Comparison of ENCODE assay signal across 1 cellular context in the genomic region with DNA sequence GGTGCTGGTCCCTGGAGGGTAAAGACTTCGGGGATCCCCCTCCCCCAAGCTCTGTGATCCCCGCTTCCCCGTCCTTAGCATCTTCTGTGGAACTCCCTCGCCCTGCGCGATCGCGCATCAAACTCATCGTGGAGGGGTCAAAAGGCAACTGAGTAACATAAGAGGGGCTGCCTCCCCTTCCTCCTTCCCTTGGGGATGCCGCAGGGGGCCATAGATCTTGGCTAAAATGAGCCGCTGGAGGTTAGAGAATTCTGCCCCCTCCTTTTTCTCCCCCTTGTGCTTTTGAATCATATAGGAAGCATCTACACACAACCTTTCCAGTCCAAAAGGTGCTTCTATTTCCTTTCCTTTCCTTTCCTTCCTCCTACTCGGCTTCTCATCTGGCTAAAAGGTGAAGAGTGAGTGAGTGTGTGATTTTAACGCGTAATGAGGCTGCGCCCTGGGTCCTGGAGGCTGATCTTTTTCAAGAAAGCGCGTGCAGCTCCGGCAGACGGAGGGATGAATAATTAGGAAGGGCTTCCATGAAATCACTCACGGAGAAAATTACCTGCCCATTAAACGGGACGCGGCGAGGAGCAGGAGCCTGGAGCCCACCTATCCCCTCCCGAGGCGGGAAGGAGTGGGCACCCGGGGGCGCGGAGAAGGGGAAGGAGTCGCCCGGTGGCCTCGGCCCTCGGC.
TF ChIP-seq lines count a peak whose summit lies in the region.

No MANE protein-coding gene starts in this region.

TF ChIP-seq in HepG2, 621 proteins besides CTCF, POLR2A, EP300 and RAD21 (continued from another document):
- TF ChIP-seq ATF6 (CRISPR knock-in tag; conservative IDR thresholded peaks at IDR 0.05) = no peak
- TF ChIP-seq CREBL2 (CRISPR knock-in tag; IDR thresholded peaks at IDR 0.05; ENCODE audit: borderline replicate concordance) = no peak
- TF ChIP-seq ZNF747 (CRISPR knock-in tag; IDR thresholded peaks at IDR 0.05; ENCODE audit: borderline replicate concordance) = no peak
